Comparison of ENCODE assay signal across 1 cellular context in genomic region chr9:5475611-5476010, GRCh38. TPM values are rescaled to one million over a fixed set of nuclear protein-coding genes. Genes with fewer than 3 reads are reported as not detected.
"Had no signal": no experiment of that assay in that cellular context is flagged by ENCODE, and none has a peak within 500 bp of the region (broad histone marks: within the 10 kb centered on the region; RNA-seq: fewer than 3 reads in every experiment).

No MANE protein-coding gene starts in this region.

RNA-seq across cellular contexts. Expression of gene PDCD1LG2, which starts 34.7 kb away (rescaled TPM):
- total RNA-seq: WTC11 had no signal
